Comparison of ENCODE assay signal across 8 cellular contexts in the genomic region with DNA sequence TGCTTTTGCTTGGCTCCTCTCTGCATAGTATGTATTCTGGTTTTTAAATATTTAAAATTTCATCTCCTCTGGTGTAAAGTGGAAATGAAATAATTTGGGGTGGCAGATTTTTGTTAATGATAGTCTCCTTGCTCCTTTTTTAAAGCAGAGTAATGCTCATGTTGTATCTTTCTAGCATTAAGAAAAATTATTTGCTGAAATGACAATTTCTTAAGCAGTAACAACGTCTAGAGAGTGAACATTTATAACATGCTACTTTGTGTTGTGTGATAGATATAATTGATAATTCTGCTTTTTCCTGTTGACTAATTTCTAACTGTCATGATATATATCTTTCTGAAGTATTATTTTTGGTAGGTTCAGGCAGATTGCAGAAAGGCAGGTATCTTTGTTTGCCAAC.
DNase-seq lines count a peak whose midpoint lies in the region; ATAC-seq, FAIRE-seq and TF ChIP-seq lines count a peak whose summit lies in the region.
"Not testable (repeated sequence)": the region's sequence is repeated elsewhere in the genome, so short reads cannot be mapped to it uniquely, and the experiment has no call there.

No MANE protein-coding gene starts in this region.

- intact Hi-C loops in IMR-90 (cut with micrococcal nuclease); K562 (cut with micrococcal nuclease); HepG2 (cut with micrococcal nuclease; ENCODE audit: unreplicated experiment): not testable (repeated sequence)

- in situ Hi-C loops in IMR-90 (cut with MboI; ENCODE audit: low sequenced_read_pairs); K562 (cut with MboI); HepG2 (cut with HindIII; ENCODE audit: extremely low pct_ligation_motif_present, low pct_unique_long_range_greater_than_20kb): not testable (repeated sequence)

- not testable (repeated sequence) for H3K27ac ChIP-seq in A549; IMR-90 (ENCODE audit: insufficient read depth, low read length); K562 (ENCODE audit: extremely low read depth, low read depth, low read length); HepG2 (ENCODE audit: extremely low read length, insufficient read depth, low read length)

- peak overlapping the region; percentile 39 for H2BK5ac ChIP-seq in IMR-90 (ENCODE audit: low read depth, low read length, poor library complexity, severe bottlenecking)

- H3K36me3 Mint-ChIP-seq in T-helper 2 cell treated with Interferon-gamma antibody and Interleukin-4, amounts not matched to agents 5 μg/mL and 100 μg/mL, for 36 hours (ENCODE audit: low read depth) = peaks cover 11% of the 10 kb centered on the region
- H3K36me3 Mint-ChIP-seq in activated CD4-positive, alpha-beta memory T cell treated with anti-CD3 and anti-CD28 coated beads, Interleukin-2, amount 10 ng/mL, durations not matched to agents 7 days and 5 days (ENCODE audit: low read depth); activated naive CD4-positive, alpha-beta T cell treated with anti-CD3 and anti-CD28 coated beads, Interleukin-2, amount 10 ng/mL, durations not matched to agents 7 days and 5 days: not testable (repeated sequence)

- not testable (repeated sequence) for FAIRE-seq in A549 (lab: Jason Lieb, UNC); K562 (lab: Jason Lieb, UNC); HepG2 (lab: Jason Lieb, UNC)
- peak; percentile 73 for FAIRE-seq in H54 (lab: Jason Lieb, UNC)

- CTCF ChIA-PET in A549 (lab: Yijun Ruan, JAX); IMR-90 (lab: Yijun Ruan, JAX); activated CD4-positive, alpha-beta memory T cell treated with anti-CD3 and anti-CD28 coated beads, Interleukin-2, amount 10 ng/mL, durations not matched to agents 7 days and 5 days (lab: Charles Lee); activated naive CD4-positive, alpha-beta T cell treated with anti-CD3 and anti-CD28 coated beads, Interleukin-2, amount 10 ng/mL, durations not matched to agents 7 days and 5 days (lab: Charles Lee); K562 (lab: Yijun Ruan, JAX; ENCODE audit: low intra/inter-chr PET ratio); HepG2 (lab: Yijun Ruan, JAX; ENCODE audit: low intra/inter-chr PET ratio, low total read pairs): not testable (repeated sequence)

- H3K4me3 Mint-ChIP-seq in T-helper 2 cell treated with Interferon-gamma antibody and Interleukin-4, amounts not matched to agents 5 μg/mL and 100 μg/mL, for 36 hours = peak overlapping the region; percentile 5
- not testable (repeated sequence) for H3K4me3 Mint-ChIP-seq in activated CD4-positive, alpha-beta memory T cell treated with anti-CD3 and anti-CD28 coated beads, Interleukin-2, amount 10 ng/mL, durations not matched to agents 7 days and 5 days; activated naive CD4-positive, alpha-beta T cell treated with anti-CD3 and anti-CD28 coated beads, Interleukin-2, amount 10 ng/mL, durations not matched to agents 7 days and 5 days

- not testable (repeated sequence) for H3K27me3 Mint-ChIP-seq in T-helper 2 cell treated with Interferon-gamma antibody and Interleukin-4, amounts not matched to agents 5 μg/mL and 100 μg/mL, for 36 hours (ENCODE audit: low read depth); activated CD4-positive, alpha-beta memory T cell treated with anti-CD3 and anti-CD28 coated beads, Interleukin-2, amount 10 ng/mL, durations not matched to agents 7 days and 5 days; activated naive CD4-positive, alpha-beta T cell treated with anti-CD3 and anti-CD28 coated beads, Interleukin-2, amount 10 ng/mL, durations not matched to agents 7 days and 5 days

- not testable (repeated sequence) for TF ChIP-seq CTCF in A549 (IDR thresholded peaks at IDR 0.05); IMR-90 (conservative IDR thresholded peaks at IDR 0.05; ENCODE audit: low read depth, low read length); K562 (IDR thresholded peaks at IDR 0.05 in 2 of 3, conservative IDR thresholded peaks at IDR 0.05 in 1 of 3; ENCODE audit: insufficient read depth in 2 of 3, low read depth in 1 of 3, low read length in 3 of 3); HepG2 (CRISPR knock-in tag; IDR thresholded peaks at IDR 0.05)

- not testable (repeated sequence) for TF ChIP-seq RAD21 in A549 (conservative IDR thresholded peaks at IDR 0.05 in 1 of 2, IDR thresholded peaks at IDR 0.05 in 1 of 2); IMR-90 (IDR thresholded peaks at IDR 0.05; ENCODE audit: low read length); K562 (CRISPR knock-in tag; conservative IDR thresholded peaks at IDR 0.05 in 1 of 2, IDR thresholded peaks at IDR 0.05 in 1 of 2); HepG2 (CRISPR knock-in tag; IDR thresholded peaks at IDR 0.05)

- not testable (repeated sequence) for H3K4me2 ChIP-seq in A549; IMR-90 (ENCODE audit: low read depth, low read length); K562 (ENCODE audit: insufficient read depth, low read length); HepG2 (ENCODE audit: low read depth, low read length)

- H2AFZ ChIP-seq in IMR-90 (replicated peaks; ENCODE audit: low read length, poor library complexity); K562 (ENCODE audit: low read depth, low read length); HepG2 (ENCODE audit: low read length): not testable (repeated sequence)

- H2BK15ac ChIP-seq in IMR-90 (ENCODE audit: low read depth, low read length) = not testable (repeated sequence)

- not testable (repeated sequence) for H3K9me1 ChIP-seq in IMR-90 (ENCODE audit: insufficient read depth, low read length); K562 (ENCODE audit: control insufficient read depth, insufficient read depth, low read length)

- H3K14ac ChIP-seq in IMR-90 (replicated peaks; ENCODE audit: low read depth, low read length) = not testable (repeated sequence)

- not testable (repeated sequence) for H4K20me1 ChIP-seq in IMR-90 (ENCODE audit: insufficient read depth, low read length); K562 (replicated peaks; ENCODE audit: control insufficient read depth, insufficient read depth, low read length); HepG2 (ENCODE audit: insufficient read depth, low read length)

- H3K79me1 ChIP-seq in IMR-90 (ENCODE audit: low read depth in 1 of 2, low read length in 2 of 2) = peaks cover 13 to 29% of the 10 kb centered on the region in 2 experiments

- H4K91ac ChIP-seq in IMR-90 (ENCODE audit: insufficient read depth, low read depth, low read length) = not testable (repeated sequence)

- H3K79me2 ChIP-seq in K562 (ENCODE audit: control insufficient read depth, insufficient read depth, low read length); HepG2 (ENCODE audit: insufficient read depth, low read length): not testable (repeated sequence)

- not testable (repeated sequence) for H3K4ac ChIP-seq in IMR-90 (ENCODE audit: low read depth, low read length)

- not testable (repeated sequence) for H2AK5ac ChIP-seq in IMR-90 (ENCODE audit: low read depth, low read length)

- H3K9ac ChIP-seq in IMR-90 (ENCODE audit: low read depth, low read length); K562 (ENCODE audit: insufficient read depth in 1 of 2, low read depth in 2 of 2, low read length in 2 of 2); HepG2 (ENCODE audit: insufficient read depth, low read depth, low read length): not testable (repeated sequence)

- not testable (repeated sequence) for H3K36me3 ChIP-seq in IMR-90 (ENCODE audit: control insufficient read depth, insufficient read depth, low read length); K562 (ENCODE audit: control insufficient read depth, insufficient read depth, low read length); HepG2 (replicated peaks in 1 of 2; ENCODE audit: control insufficient read depth in 1 of 2, insufficient read depth in 2 of 2, low read length in 2 of 2)

- H2BK20ac ChIP-seq in IMR-90 (ENCODE audit: low read depth, low read length) = not testable (repeated sequence)

- 79% methylated on average over 1 of the region's 1 CpG for WGBS in A549 (ENCODE audit: missing lambda C conversion rate)
- WGBS in IMR-90 (ENCODE audit: extremely low coverage in 2 of 2, insufficient read length in 1 of 2), 2 experiments = no CpG with 5 or more reads among the region's 1 CpG
- 29% methylated on average over 1 of the region's 1 CpG for WGBS in K562 (ENCODE audit: insufficient coverage, low coverage, missing lambda C conversion rate)
- WGBS in HepG2 (ENCODE audit: low lambda C conversion rate) = 100% methylated on average over 1 of the region's 1 CpG

- H2BK120ac ChIP-seq in IMR-90 (ENCODE audit: low read depth, low read length) = not testable (repeated sequence)

- not testable (repeated sequence) for H3K27me3 ChIP-seq in IMR-90 (ENCODE audit: control insufficient read depth, insufficient read depth, low read length); K562 (ENCODE audit: control insufficient read depth in 2 of 2, insufficient read depth in 2 of 2, low read length in 2 of 2); HepG2 (ENCODE audit: control insufficient read depth in 1 of 2, insufficient read depth in 2 of 2, low read length in 2 of 2)

- BruUV-seq in IMR-90 (replicated peaks; lab: Mats Ljungman, UMichigan); K562 (replicated peaks; lab: Mats Ljungman, UMichigan); HepG2 (replicated peaks; lab: Mats Ljungman, UMichigan): not testable (repeated sequence)

- not testable (repeated sequence) for H3K56ac ChIP-seq in IMR-90 (ENCODE audit: extremely low read depth, insufficient read depth, low read length)

- not testable (repeated sequence) for TF ChIP-seq POLR2A in A549 (IDR thresholded peaks at IDR 0.05; ENCODE audit: low read length); H54 (IDR thresholded peaks at IDR 0.05; ENCODE audit: low read depth, low read length); IMR-90 (IDR thresholded peaks at IDR 0.05; ENCODE audit: low read depth, low read length); K562 (conservative IDR thresholded peaks at IDR 0.05); HepG2 (IDR thresholded peaks at IDR 0.05; ENCODE audit: insufficient read depth in 1 of 2, low read depth in 2 of 2, low read length in 2 of 2)

- dilution Hi-C loops in IMR-90 (cut with HindIII; ENCODE audit: low sequenced_read_pairs, unreplicated experiment) = not testable (repeated sequence)

- not testable (repeated sequence) for TF ChIP-seq EP300 in A549 (IDR thresholded peaks at IDR 0.05); K562 (IDR thresholded peaks at IDR 0.05; ENCODE audit: low read length); HepG2 (IDR thresholded peaks at IDR 0.05; ENCODE audit: low read depth in 2 of 2, low read length in 2 of 2); HepG2 (CRISPR knock-in tag; IDR thresholded peaks at IDR 0.05; ENCODE audit: borderline replicate concordance)

- H3K4me1 Mint-ChIP-seq in T-helper 2 cell treated with Interferon-gamma antibody and Interleukin-4, amounts not matched to agents 5 μg/mL and 100 μg/mL, for 36 hours (ENCODE audit: low read depth) = peaks cover 18% of the 10 kb centered on the region
- peaks cover 15% of the 10 kb centered on the region for H3K4me1 Mint-ChIP-seq in activated CD4-positive, alpha-beta memory T cell treated with anti-CD3 and anti-CD28 coated beads, Interleukin-2, amount 10 ng/mL, durations not matched to agents 7 days and 5 days
- peaks cover 24% of the 10 kb centered on the region for H3K4me1 Mint-ChIP-seq in activated naive CD4-positive, alpha-beta T cell treated with anti-CD3 and anti-CD28 coated beads, Interleukin-2, amount 10 ng/mL, durations not matched to agents 7 days and 5 days

- not testable (repeated sequence) for H2AK9ac ChIP-seq in IMR-90 (replicated peaks; ENCODE audit: low read depth, low read length, poor library complexity)

- not testable (repeated sequence) for H4K8ac ChIP-seq in IMR-90 (ENCODE audit: low read depth in 2 of 2, low read length in 2 of 2)

- not testable (repeated sequence) for H3K27ac Mint-ChIP-seq in T-helper 2 cell treated with Interferon-gamma antibody and Interleukin-4, amounts not matched to agents 5 μg/mL and 100 μg/mL, for 36 hours
- peak overlapping the region; percentile 40 for H3K27ac Mint-ChIP-seq in activated CD4-positive, alpha-beta memory T cell treated with anti-CD3 and anti-CD28 coated beads, Interleukin-2, amount 10 ng/mL, durations not matched to agents 7 days and 5 days
- peak overlapping the region; percentile 74 for H3K27ac Mint-ChIP-seq in activated naive CD4-positive, alpha-beta T cell treated with anti-CD3 and anti-CD28 coated beads, Interleukin-2, amount 10 ng/mL, durations not matched to agents 7 days and 5 days

- ATAC-seq in A549; IMR-90 (ENCODE audit: low read depth); K562; HepG2: not testable (repeated sequence)

- not testable (repeated sequence) for H3K18ac ChIP-seq in IMR-90 (ENCODE audit: low read depth, low read length)

- H3K9me3 Mint-ChIP-seq in T-helper 2 cell treated with Interferon-gamma antibody and Interleukin-4, amounts not matched to agents 5 μg/mL and 100 μg/mL, for 36 hours; activated CD4-positive, alpha-beta memory T cell treated with anti-CD3 and anti-CD28 coated beads, Interleukin-2, amount 10 ng/mL, durations not matched to agents 7 days and 5 days; activated naive CD4-positive, alpha-beta T cell treated with anti-CD3 and anti-CD28 coated beads, Interleukin-2, amount 10 ng/mL, durations not matched to agents 7 days and 5 days: not testable (repeated sequence)

- H3K4me3 ChIP-seq in A549; IMR-90 (ENCODE audit: insufficient read depth, low read depth, low read length); K562; HepG2 (replicated peaks in 1 of 3; ENCODE audit: insufficient read depth in 1 of 3, low read depth in 2 of 3, low read length in 3 of 3): not testable (repeated sequence)

- not testable (repeated sequence) for H3K4me1 ChIP-seq in A549; IMR-90 (ENCODE audit: control insufficient read depth, insufficient read depth, low read length); K562 (replicated peaks in 1 of 2; ENCODE audit: control insufficient read depth in 2 of 2, insufficient read depth in 2 of 2, low read length in 2 of 2); HepG2 (ENCODE audit: insufficient read depth, low read length)

- not testable (repeated sequence) for DNase-seq in A549 (ENCODE audit: low read depth in 1 of 2, low spot score in 1 of 2); H54 (ENCODE audit: insufficient read length, low spot score); IMR-90; T-helper 2 cell treated with Interferon-gamma antibody and Interleukin-4, amounts not matched to agents 5 μg/mL and 100 μg/mL, for 36 hours (ENCODE audit: low spot score); activated CD4-positive, alpha-beta memory T cell treated with anti-CD3 and anti-CD28 coated beads, Interleukin-2, amount 10 ng/mL, durations not matched to agents 7 days and 5 days; activated naive CD4-positive, alpha-beta T cell treated with anti-CD3 and anti-CD28 coated beads, Interleukin-2, amount 10 ng/mL, durations not matched to agents 7 days and 5 days; K562 (ENCODE audit: extremely low read depth in 1 of 4, low spot score in 3 of 4); HepG2 (ENCODE audit: low spot score)

- not testable (repeated sequence) for H3K9me3 ChIP-seq in A549; IMR-90 (ENCODE audit: control insufficient read depth, insufficient read depth, low read length); K562 (replicated peaks; ENCODE audit: control insufficient read depth, insufficient read depth, low read depth, low read length); HepG2 (ENCODE audit: low read length)

- POLR2A ChIA-PET in A549 (lab: Yijun Ruan, JAX); IMR-90 (lab: Charles Lee; ENCODE audit: unreplicated experiment); activated CD4-positive, alpha-beta memory T cell treated with anti-CD3 and anti-CD28 coated beads, Interleukin-2, amount 10 ng/mL, durations not matched to agents 7 days and 5 days (lab: Charles Lee); K562 (lab: Yijun Ruan, JAX); HepG2 (lab: Yijun Ruan, JAX): not testable (repeated sequence)

- H4K5ac ChIP-seq in IMR-90 (ENCODE audit: low read depth, low read length) = not testable (repeated sequence)

- H3K23ac ChIP-seq in IMR-90 (ENCODE audit: low read depth, low read length) = not testable (repeated sequence)
